Comparison of ENCODE assay signal across 1 cellular context in genomic region chr2:28980368-28981015, GRCh38.
A peak's percentile ranks its signal among the peaks of the same experiment; 100 is the strongest.
TF ChIP-seq lines count a peak whose summit lies in the region.

No MANE protein-coding gene starts in this region.

TF ChIP-seq in HepG2, 621 proteins besides CTCF, POLR2A, EP300 and RAD21 (continued from another document):
- TF ChIP-seq ZC3H4 (CRISPR knock-in tag; IDR thresholded peaks at IDR 0.05; ENCODE audit: borderline replicate concordance) (no peak), CREB3 (CRISPR knock-in tag; IDR thresholded peaks at IDR 0.05) (no peak), ZNF629 (CRISPR knock-in tag; conservative IDR thresholded peaks at IDR 0.05) (peak; percentile 96), RCOR2 (CRISPR knock-in tag; IDR thresholded peaks at IDR 0.05) (0 out of 2 replicates have a peak, but pooled peaks have one; percentile 43), CHD4 (IDR thresholded peaks at IDR 0.05; ENCODE audit: borderline replicate concordance, low read length) (peak; percentile 68; the same call in 1 of the 2 replicates)
